In the genomic region with DNA sequence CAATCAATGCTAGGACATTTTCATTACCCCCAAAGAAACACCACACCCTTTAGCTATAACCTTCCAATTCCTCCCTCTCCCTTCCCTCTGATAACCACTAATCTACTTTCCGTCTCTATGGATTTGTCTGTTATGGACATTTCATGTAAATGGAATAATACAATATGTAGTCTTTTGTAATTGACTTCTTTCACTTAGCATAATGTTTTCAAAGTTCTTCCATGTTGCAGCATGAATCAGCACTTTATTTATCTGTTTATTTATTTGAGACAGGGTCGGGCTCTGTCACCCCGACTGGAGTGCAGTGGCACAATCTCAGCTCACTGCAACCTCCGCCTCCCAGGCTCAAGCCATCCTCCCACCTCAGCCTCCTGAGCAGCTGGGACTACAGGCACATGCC, we compare ENCODE assay signal across 1 cellular context.
TF ChIP-seq lines count a peak whose summit lies in the region.

No MANE protein-coding gene starts in this region.

TF ChIP-seq in endothelial cell of umbilical vein, 7 proteins besides CTCF, POLR2A, EP300 and RAD21:
- TF ChIP-seq, protein P1, sequence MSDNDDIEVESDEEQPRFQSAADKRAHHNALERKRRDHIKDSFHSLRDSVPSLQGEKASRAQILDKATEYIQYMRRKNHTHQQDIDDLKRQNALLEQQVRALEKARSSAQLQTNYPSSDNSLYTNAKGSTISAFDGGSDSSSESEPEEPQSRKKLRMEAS (IDR thresholded peaks at IDR 0.05; ENCODE audit: insufficient read depth, insufficient read length) = no peak
- TF ChIP-seq EZH2 (IDR thresholded peaks at IDR 0.05; ENCODE audit: borderline replicate concordance, low read depth, low read length, severe bottlenecking) (no peak), GATA2 (IDR thresholded peaks at IDR 0.05; ENCODE audit: insufficient read depth, insufficient read length, low read depth, low read length) (no peak), POLR2AphosphoS5 (IDR thresholded peaks at IDR 0.05; ENCODE audit: insufficient read depth, low read depth, low read length) (no peak), JUN (IDR thresholded peaks at IDR 0.05; ENCODE audit: borderline replicate concordance, insufficient read depth, insufficient read length, low read depth) (no peak), FOS (IDR thresholded peaks at IDR 0.05; ENCODE audit: borderline replicate concordance, insufficient read depth, low read length) (no peak), MYC (IDR thresholded peaks at IDR 0.05; ENCODE audit: low read depth, low read length) (no peak)
